2 cellular contexts compared by ENCODE assay signal in genomic region chr5:78690593-78690972, GRCh38.
A peak's percentile ranks its signal among the peaks of the same experiment; 100 is the strongest.
TF ChIP-seq lines count a peak whose summit lies in the region.

No MANE protein-coding gene starts in this region.

TF ChIP-seq in IMR-90, 13 proteins besides CTCF, POLR2A, EP300 and RAD21:
- TF ChIP-seq CEBPB (IDR thresholded peaks at IDR 0.05; ENCODE audit: low read depth, low read length) (no peak), RFX5 (IDR thresholded peaks at IDR 0.05; ENCODE audit: low read depth, low read length) (no peak), NFE2L2 (IDR thresholded peaks at IDR 0.05; ENCODE audit: low read depth, low read length) (no peak), ELK1 (IDR thresholded peaks at IDR 0.05; ENCODE audit: borderline replicate concordance, low read depth, low read length) (no peak), MXI1 (IDR thresholded peaks at IDR 0.05; ENCODE audit: borderline replicate concordance, low read depth, low read length) (no peak), FOS (IDR thresholded peaks at IDR 0.05; ENCODE audit: low read depth, low read length) (no peak), CHD1 (IDR thresholded peaks at IDR 0.05; ENCODE audit: low read depth, low read length) (no peak), BHLHE40 (IDR thresholded peaks at IDR 0.05; ENCODE audit: low read depth, low read length) (no peak), MAFK (IDR thresholded peaks at IDR 0.05; ENCODE audit: low read depth, low read length) (no peak), RCOR1 (IDR thresholded peaks at IDR 0.05; ENCODE audit: insufficient replicate concordance, low read length) (no peak), SMC3 (IDR thresholded peaks at IDR 0.05; ENCODE audit: low read depth, low read length) (no peak), MAZ (IDR thresholded peaks at IDR 0.05; ENCODE audit: borderline replicate concordance, low read depth, low read length) (no peak)
- TF ChIP-seq, protein P1, sequence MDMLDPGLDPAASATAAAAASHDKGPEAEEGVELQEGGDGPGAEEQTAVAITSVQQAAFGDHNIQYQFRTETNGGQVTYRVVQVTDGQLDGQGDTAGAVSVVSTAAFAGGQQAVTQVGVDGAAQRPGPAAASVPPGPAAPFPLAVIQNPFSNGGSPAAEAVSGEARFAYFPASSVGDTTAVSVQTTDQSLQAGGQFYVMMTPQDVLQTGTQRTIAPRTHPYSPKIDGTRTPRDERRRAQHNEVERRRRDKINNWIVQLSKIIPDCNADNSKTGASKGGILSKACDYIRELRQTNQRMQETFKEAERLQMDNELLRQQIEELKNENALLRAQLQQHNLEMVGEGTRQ (IDR thresholded peaks at IDR 0.05; ENCODE audit: low read depth, low read length), result no peak
TF ChIP-seq in IMR-90: peak in this region for 0.

TF ChIP-seq in WTC11, 78 proteins besides CTCF, POLR2A, EP300 and RAD21:
- TF ChIP-seq CREM (CRISPR knock-in tag; IDR thresholded peaks at IDR 0.05) (0 out of 2 replicates have a peak, but pooled peaks have one; percentile 14), FOXP1 (CRISPR knock-in tag; IDR thresholded peaks at IDR 0.05; ENCODE audit: borderline replicate concordance) (no peak), FOXJ3 (CRISPR knock-in tag; IDR thresholded peaks at IDR 0.05; ENCODE audit: borderline replicate concordance) (no peak), EMX1 (CRISPR knock-in tag; IDR thresholded peaks at IDR 0.05) (no peak)
- TF ChIP-seq, protein P2, sequence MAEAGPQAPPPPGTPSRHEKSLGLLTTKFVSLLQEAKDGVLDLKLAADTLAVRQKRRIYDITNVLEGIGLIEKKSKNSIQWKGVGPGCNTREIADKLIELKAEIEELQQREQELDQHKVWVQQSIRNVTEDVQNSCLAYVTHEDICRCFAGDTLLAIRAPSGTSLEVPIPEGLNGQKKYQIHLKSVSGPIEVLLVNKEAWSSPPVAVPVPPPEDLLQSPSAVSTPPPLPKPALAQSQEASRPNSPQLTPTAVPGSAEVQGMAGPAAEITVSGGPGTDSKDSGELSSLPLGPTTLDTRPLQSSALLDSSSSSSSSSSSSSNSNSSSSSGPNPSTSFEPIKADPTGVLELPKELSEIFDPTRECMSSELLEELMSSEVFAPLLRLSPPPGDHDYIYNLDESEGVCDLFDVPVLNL (CRISPR knock-in tag; IDR thresholded peaks at IDR 0.05; ENCODE audit: borderline replicate concordance, low read depth), result no peak
TF ChIP-seq in WTC11: peak in this region for 1.
